In genomic region chr15:57859130-57859685, GRCh38 we compare ENCODE assay signal across 19 cellular contexts.
"Had no signal": no experiment of that assay in that cellular context is flagged by ENCODE, and none has a peak within 500 bp of the region (broad histone marks: within the 10 kb centered on the region; RNA-seq: fewer than 3 reads in every experiment).

No MANE protein-coding gene starts in this region.

- ATAC-seq: gastroesophageal sphincter; left colon; left ventricle myocardium superior; right cardiac atrium; stimulated activated effector memory CD8-positive, alpha-beta T cell treated with anti-CD3 and anti-CD28 coated beads, Interleukin-12 subunit alpha, Interleukin-12 subunit beta, amount 100 ng/mL, for 72 hours; stimulated activated naive CD8-positive, alpha-beta T cell treated with anti-CD3 and anti-CD28 coated beads, Interleukin-15, Interleukin-2, amounts not matched to agents 100 U/mL and 50 U/mL, for 24 hours had no signal

- H3K4me3 ChIP-seq: coronary artery, gastroesophageal sphincter, lung, suprapubic skin, thyroid gland had no signal

- H3K9me3 ChIP-seq: gastroesophageal sphincter, neutrophil, suprapubic skin, thyroid gland had no signal

- H3K4me3 Mint-ChIP-seq: endodermal cell; naive B cell; nephron; stimulated activated effector memory CD8-positive, alpha-beta T cell treated with anti-CD3 and anti-CD28 coated beads, Interleukin-12 subunit alpha, Interleukin-12 subunit beta, amount 100 ng/mL, for 72 hours; type B pancreatic cell had no signal

- H3K27me3 ChIP-seq: gastroesophageal sphincter, thyroid gland had no signal

- H3K4me1 ChIP-seq: gastroesophageal sphincter, thyroid gland had no signal

- H3K36me3 ChIP-seq: gastroesophageal sphincter, neutrophil, suprapubic skin, thyroid gland had no signal

- H3K36me3 Mint-ChIP-seq: naive B cell; stimulated activated effector memory CD8-positive, alpha-beta T cell treated with anti-CD3 and anti-CD28 coated beads, Interleukin-12 subunit alpha, Interleukin-12 subunit beta, amount 100 ng/mL, for 72 hours; type B pancreatic cell had no signal

- H3K4me1 Mint-ChIP-seq: endodermal cell; naive B cell; stimulated activated effector memory CD8-positive, alpha-beta T cell treated with anti-CD3 and anti-CD28 coated beads, Interleukin-12 subunit alpha, Interleukin-12 subunit beta, amount 100 ng/mL, for 72 hours had no signal

- H3K27ac Mint-ChIP-seq: endodermal cell; nephron; stimulated activated effector memory CD8-positive, alpha-beta T cell treated with anti-CD3 and anti-CD28 coated beads, Interleukin-12 subunit alpha, Interleukin-12 subunit beta, amount 100 ng/mL, for 72 hours; type B pancreatic cell had no signal

- H3K27ac ChIP-seq: coronary artery, gastroesophageal sphincter, neutrophil, suprapubic skin, thyroid gland had no signal

- H3K9me3 Mint-ChIP-seq: endodermal cell; naive B cell; stimulated activated effector memory CD8-positive, alpha-beta T cell treated with anti-CD3 and anti-CD28 coated beads, Interleukin-12 subunit alpha, Interleukin-12 subunit beta, amount 100 ng/mL, for 72 hours; type B pancreatic cell had no signal

- DNase-seq: effector CD4-positive, alpha-beta T cell; endodermal cell; left colon; left ventricle myocardium superior; mesendoderm; naive B cell; right cardiac atrium; stimulated activated CD4-positive, alpha-beta T cell treated with anti-CD3 and anti-CD28 coated beads, Interleukin-4, amount 100 ng/mL, for 1 hour; stimulated activated CD8-positive, alpha-beta memory T cell treated with anti-CD3 and anti-CD28 coated beads, Interleukin-4, amount 100 ng/mL, for 48 hours; stimulated activated naive CD8-positive, alpha-beta T cell treated with anti-CD3 and anti-CD28 coated beads, Interleukin-15, Interleukin-2, amounts not matched to agents 100 U/mL and 50 U/mL, for 24 hours; thyroid gland had no signal
